2 cellular contexts compared by ENCODE assay signal in the genomic region with DNA sequence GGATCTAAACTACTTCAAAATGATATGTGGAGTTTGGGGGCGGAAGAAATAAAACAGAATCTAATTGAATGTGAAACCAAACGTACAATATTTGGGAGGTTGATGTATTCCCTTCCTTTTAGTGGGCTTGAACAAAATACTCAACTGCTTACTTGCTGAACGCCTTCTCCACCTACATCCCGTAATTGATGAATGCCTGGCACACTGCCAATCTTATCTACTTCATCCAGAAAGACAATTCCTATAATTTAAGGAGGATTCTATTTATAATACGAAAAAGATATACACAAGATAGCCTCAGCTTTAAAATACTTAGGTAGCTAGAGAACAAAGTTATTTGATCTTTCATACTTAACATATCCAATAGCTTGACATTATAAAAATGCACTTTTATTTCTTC.
TF ChIP-seq lines count a peak whose summit lies in the region.

No MANE protein-coding gene starts in this region.

TF ChIP-seq in A549, 52 proteins besides CTCF, POLR2A, EP300 and RAD21:
- TF ChIP-seq ATOH8 (CRISPR knock-in tag; IDR thresholded peaks at IDR 0.05; ENCODE audit: low read depth) (no peak), JUN (IDR thresholded peaks at IDR 0.05) (no peak), MAFK (IDR thresholded peaks at IDR 0.05; ENCODE audit: partially characterized antibody) (no peak), HOXA7 (CRISPR knock-in tag; IDR thresholded peaks at IDR 0.05) (no peak), POLR2AphosphoS2 (conservative IDR thresholded peaks at IDR 0.05; ENCODE audit: low read length) (no peak), PHF8 (IDR thresholded peaks at IDR 0.05; ENCODE audit: borderline replicate concordance, low read depth) (no peak)

TF ChIP-seq in GM12878, 131 proteins besides CTCF, POLR2A, EP300 and RAD21:
- TF ChIP-seq SIN3A (IDR thresholded peaks at IDR 0.05; ENCODE audit: low read depth, low read length) (no peak), ZNF592 (IDR thresholded peaks at IDR 0.05) (no peak), SREBF1 (IDR thresholded peaks at IDR 0.05; ENCODE audit: low read length) (no peak), BMI1 (IDR thresholded peaks at IDR 0.05; ENCODE audit: borderline replicate concordance) (no peak), SUPT20H (IDR thresholded peaks at IDR 0.05; ENCODE audit: borderline replicate concordance, control insufficient read depth, low read depth, low read length) (no peak), SMAD5 (IDR thresholded peaks at IDR 0.05; ENCODE audit: low read depth) (no peak), EED (IDR thresholded peaks at IDR 0.05; ENCODE audit: low read depth) (no peak), MYB (IDR thresholded peaks at IDR 0.05; ENCODE audit: borderline replicate concordance, low read depth, low read length) (no peak), BRCA1 (IDR thresholded peaks at IDR 0.05; ENCODE audit: low read depth, low read length) (no peak), TCF12 (IDR thresholded peaks at IDR 0.05; ENCODE audit: low read depth, low read length) (no peak), NR2C2 (IDR thresholded peaks at IDR 0.05; ENCODE audit: borderline replicate concordance, control insufficient read depth, insufficient read length, low read depth) (no peak), ZNF622 (IDR thresholded peaks at IDR 0.05) (no peak), ESRRA (IDR thresholded peaks at IDR 0.05; ENCODE audit: low read length) (no peak), MEF2A (IDR thresholded peaks at IDR 0.05; ENCODE audit: insufficient read depth, low read depth, low read length) (no peak), PBX3 (IDR thresholded peaks at IDR 0.05; ENCODE audit: insufficient replicate concordance, low read depth, low read length) (no peak)
- TF ChIP-seq, protein P1, sequence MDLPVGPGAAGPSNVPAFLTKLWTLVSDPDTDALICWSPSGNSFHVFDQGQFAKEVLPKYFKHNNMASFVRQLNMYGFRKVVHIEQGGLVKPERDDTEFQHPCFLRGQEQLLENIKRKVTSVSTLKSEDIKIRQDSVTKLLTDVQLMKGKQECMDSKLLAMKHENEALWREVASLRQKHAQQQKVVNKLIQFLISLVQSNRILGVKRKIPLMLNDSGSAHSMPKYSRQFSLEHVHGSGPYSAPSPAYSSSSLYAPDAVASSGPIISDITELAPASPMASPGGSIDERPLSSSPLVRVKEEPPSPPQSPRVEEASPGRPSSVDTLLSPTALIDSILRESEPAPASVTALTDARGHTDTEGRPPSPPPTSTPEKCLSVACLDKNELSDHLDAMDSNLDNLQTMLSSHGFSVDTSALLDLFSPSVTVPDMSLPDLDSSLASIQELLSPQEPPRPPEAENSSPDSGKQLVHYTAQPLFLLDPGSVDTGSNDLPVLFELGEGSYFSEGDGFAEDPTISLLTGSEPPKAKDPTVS (IDR thresholded peaks at IDR 0.05; ENCODE audit: low read depth, low read length), result no peak
- TF ChIP-seq, protein P2, sequence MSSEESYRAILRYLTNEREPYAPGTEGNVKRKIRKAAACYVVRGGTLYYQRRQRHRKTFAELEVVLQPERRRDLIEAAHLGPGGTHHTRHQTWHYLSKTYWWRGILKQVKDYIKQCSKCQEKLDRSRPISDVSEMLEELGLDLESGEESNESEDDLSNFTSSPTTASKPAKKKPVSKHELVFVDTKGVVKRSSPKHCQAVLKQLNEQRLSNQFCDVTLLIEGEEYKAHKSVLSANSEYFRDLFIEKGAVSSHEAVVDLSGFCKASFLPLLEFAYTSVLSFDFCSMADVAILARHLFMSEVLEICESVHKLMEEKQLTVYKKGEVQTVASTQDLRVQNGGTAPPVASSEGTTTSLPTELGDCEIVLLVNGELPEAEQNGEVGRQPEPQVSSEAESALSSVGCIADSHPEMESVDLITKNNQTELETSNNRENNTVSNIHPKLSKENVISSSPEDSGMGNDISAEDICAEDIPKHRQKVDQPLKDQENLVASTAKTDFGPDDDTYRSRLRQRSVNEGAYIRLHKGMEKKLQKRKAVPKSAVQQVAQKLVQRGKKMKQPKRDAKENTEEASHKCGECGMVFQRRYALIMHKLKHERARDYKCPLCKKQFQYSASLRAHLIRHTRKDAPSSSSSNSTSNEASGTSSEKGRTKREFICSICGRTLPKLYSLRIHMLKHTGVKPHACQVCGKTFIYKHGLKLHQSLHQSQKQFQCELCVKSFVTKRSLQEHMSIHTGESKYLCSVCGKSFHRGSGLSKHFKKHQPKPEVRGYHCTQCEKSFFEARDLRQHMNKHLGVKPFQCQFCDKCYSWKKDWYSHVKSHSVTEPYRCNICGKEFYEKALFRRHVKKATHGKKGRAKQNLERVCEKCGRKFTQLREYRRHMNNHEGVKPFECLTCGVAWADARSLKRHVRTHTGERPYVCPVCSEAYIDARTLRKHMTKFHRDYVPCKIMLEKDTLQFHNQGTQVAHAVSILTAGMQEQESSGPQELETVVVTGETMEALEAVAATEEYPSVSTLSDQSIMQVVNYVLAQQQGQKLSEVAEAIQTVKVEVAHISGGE (CRISPR knock-in tag; IDR thresholded peaks at IDR 0.05), result no peak
